In the genomic region with DNA sequence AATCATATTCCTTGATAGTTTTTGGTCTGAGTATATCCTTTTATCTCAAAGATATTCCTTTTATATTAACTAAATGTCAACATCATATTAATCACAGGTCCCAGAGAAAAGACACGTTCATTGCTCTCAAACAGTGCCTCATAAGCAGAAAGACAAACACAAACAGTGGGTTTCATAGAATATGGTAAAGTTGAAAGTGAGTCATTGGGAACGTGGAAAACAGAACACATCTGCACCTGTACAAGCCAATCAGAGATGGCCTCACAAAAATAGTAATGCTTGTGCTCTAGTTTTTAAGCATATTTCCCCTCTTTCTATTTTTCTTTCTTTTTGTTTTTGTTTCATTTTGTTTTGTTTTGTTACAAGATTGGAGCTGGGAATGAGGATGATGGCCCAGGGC, we compare ENCODE assay signal across 22 cellular contexts.
"Had no signal": no experiment of that assay in that cellular context is flagged by ENCODE, and none has a peak within 500 bp of the region (broad histone marks: within the 10 kb centered on the region; RNA-seq: fewer than 3 reads in every experiment).

No MANE protein-coding gene starts in this region.

- H3K4me2 ChIP-seq: hepatocyte had no signal

- H3K4me3 ChIP-seq: hepatocyte, left lung, lower lobe of right lung, pancreas, prostate gland, skin epidermis, spleen, tibial nerve, uterus had no signal

- H3K4me1 ChIP-seq: left lung, lower lobe of right lung, prostate gland, spleen, tibial nerve, uterus had no signal

- H2AFZ ChIP-seq: hepatocyte had no signal

- H3K27me3 ChIP-seq: hepatocyte, left lung, pancreas, spleen, tibial nerve, uterus had no signal

- DNase-seq: islet precursor cell; left cardiac atrium; left lung; lower lobe of right lung; mammary epithelial cell; mesenchymal stem cell; naive thymus-derived CD8-positive, alpha-beta T cell; nucleus accumbens; pancreas; posterior cingulate gyrus; retina; right cardiac atrium; spleen; stimulated activated CD4-positive, alpha-beta T cell treated with anti-CD3 and anti-CD28 coated beads, Interleukin-4, amount 100 ng/mL, for 24 hours; stimulated activated naive CD4-positive, alpha-beta T cell; uterus had no signal

- H3K36me3 ChIP-seq: left lung, lower lobe of right lung, pancreas, prostate gland, spleen, tibial nerve, uterus had no signal

- H3K79me2 ChIP-seq: hepatocyte had no signal

- H3K27ac ChIP-seq: hepatocyte, left lung, lower lobe of right lung, pancreas, prostate gland, skin epidermis, spleen, tibial nerve, uterus had no signal

- ATAC-seq: left cardiac atrium; left lung; lower lobe of right lung; naive thymus-derived CD8-positive, alpha-beta T cell; right cardiac atrium; sciatic nerve; stimulated activated effector memory CD8-positive, alpha-beta T cell treated with anti-CD3 and anti-CD28 coated beads, Interleukin-12 subunit alpha, Interleukin-12 subunit beta, amount 100 ng/mL, for 72 hours had no signal

- H3K9me3 ChIP-seq: lower lobe of right lung, pancreas, prostate gland, uterus had no signal
